26 cellular contexts compared by ENCODE assay signal in genomic region chr7:120320218-120320961, GRCh38. TPM values are rescaled to one million over a fixed set of nuclear protein-coding genes. Genes with fewer than 3 reads are reported as not detected.
"Had no signal": no experiment of that assay in that cellular context is flagged by ENCODE, and none has a peak within 500 bp of the region (broad histone marks: within the 10 kb centered on the region; RNA-seq: fewer than 3 reads in every experiment).

No MANE protein-coding gene starts in this region.

- H3K4me1 ChIP-seq: heart right ventricle, transverse colon had no signal

- H3K4me3 ChIP-seq: coronary artery, heart right ventricle, transverse colon had no signal

- H3K27ac ChIP-seq: coronary artery, epithelial cell of prostate, heart right ventricle, transverse colon had no signal

- FAIRE-seq: small intestine, urothelium cell line had no signal

- H3K36me3 ChIP-seq: heart right ventricle, transverse colon had no signal

- H3K27me3 ChIP-seq: heart right ventricle, transverse colon had no signal

- DNase-seq: activated CD4-positive, alpha-beta T cell treated with anti-CD3 and anti-CD28 coated beads, Interleukin-2, amount 10 ng/mL, durations not matched to agents 7 days and 5 days; activated CD8-positive, alpha-beta T cell treated with anti-CD3 and anti-CD28 coated beads, Interleukin-2, amount 10 ng/mL, durations not matched to agents 7 days and 5 days; activated gamma-delta T cell; activated naive CD4-positive, alpha-beta T cell treated with anti-CD3 and anti-CD28 coated beads, Interleukin-2, amount 50 U/mL, for 16 hours; activated naive CD8-positive, alpha-beta T cell treated with anti-CD3 and anti-CD28 coated beads, Interleukin-2, amount 50 U/mL, for 24 hours; cerebellar nuclear complex; endodermal cell; heart right ventricle; islet precursor cell; left colon; mesenchymal stem cell; nephron progenitor cell; occipital lobe; posterior cingulate gyrus; small intestine; stimulated activated CD4-positive, alpha-beta T cell treated with anti-CD3 and anti-CD28 coated beads, Interleukin-15, amount 100 ng/mL, for 24 hours; stimulated activated CD8-positive, alpha-beta memory T cell treated with anti-CD3 and anti-CD28 coated beads, Interleukin-4, amount 100 ng/mL, for 48 hours; stimulated activated naive B cell treated with anti-CD40 and anti-IgM and Interleukin-4, amounts not matched to agents 10 μg/mL and 1 μg/mL and 100 μg/mL, for 72 hours; transverse colon had no signal

- ATAC-seq: activated CD4-positive, CD25-positive, alpha-beta regulatory T cell treated with anti-CD3 and anti-CD28 coated beads, Interleukin-2, amount 50 U/mL, for 24 hours; activated CD8-positive, alpha-beta T cell treated with anti-CD3 and anti-CD28 coated beads, Interleukin-2, amount 10 ng/mL, durations not matched to agents 7 days and 5 days; activated naive CD8-positive, alpha-beta T cell treated with anti-CD3 and anti-CD28 coated beads, Interleukin-2, amount 50 U/mL, for 24 hours; heart right ventricle; left colon; sciatic nerve; stimulated activated naive B cell treated with anti-CD40 and anti-IgM and Interleukin-4, amounts not matched to agents 10 μg/mL and 1 μg/mL and 100 μg/mL, for 72 hours had no signal

- H3K9me3 ChIP-seq: heart right ventricle, transverse colon had no signal

RNA-seq across cellular contexts. Expression of gene KCND2, which starts 47.4 kb away (rescaled TPM):
- total RNA-seq: activated CD4-positive, alpha-beta T cell treated with anti-CD3 and anti-CD28 coated beads, Interleukin-2, amount 10 ng/mL, durations not matched to agents 7 days and 5 days; activated CD8-positive, alpha-beta T cell treated with anti-CD3 and anti-CD28 coated beads, Interleukin-2, amount 10 ng/mL, durations not matched to agents 7 days and 5 days; activated T-helper 1 cell treated with anti-CD3 and anti-CD28 coated beads, Interleukin-12 subunit alpha, Interleukin-12 subunit beta, Interleukin-2, Interleukin-4 antibody, amounts not matched to agents 30 ng/mL and 10 ng/mL and 1 ng/mL, durations not matched to agents 14 hours and 24 hours and 36 hours; mononuclear cell had no signal
- polyA plus RNA-seq: heart right ventricle had no signal
